ENCODE assay signal across 8 cellular contexts in the genomic region with DNA sequence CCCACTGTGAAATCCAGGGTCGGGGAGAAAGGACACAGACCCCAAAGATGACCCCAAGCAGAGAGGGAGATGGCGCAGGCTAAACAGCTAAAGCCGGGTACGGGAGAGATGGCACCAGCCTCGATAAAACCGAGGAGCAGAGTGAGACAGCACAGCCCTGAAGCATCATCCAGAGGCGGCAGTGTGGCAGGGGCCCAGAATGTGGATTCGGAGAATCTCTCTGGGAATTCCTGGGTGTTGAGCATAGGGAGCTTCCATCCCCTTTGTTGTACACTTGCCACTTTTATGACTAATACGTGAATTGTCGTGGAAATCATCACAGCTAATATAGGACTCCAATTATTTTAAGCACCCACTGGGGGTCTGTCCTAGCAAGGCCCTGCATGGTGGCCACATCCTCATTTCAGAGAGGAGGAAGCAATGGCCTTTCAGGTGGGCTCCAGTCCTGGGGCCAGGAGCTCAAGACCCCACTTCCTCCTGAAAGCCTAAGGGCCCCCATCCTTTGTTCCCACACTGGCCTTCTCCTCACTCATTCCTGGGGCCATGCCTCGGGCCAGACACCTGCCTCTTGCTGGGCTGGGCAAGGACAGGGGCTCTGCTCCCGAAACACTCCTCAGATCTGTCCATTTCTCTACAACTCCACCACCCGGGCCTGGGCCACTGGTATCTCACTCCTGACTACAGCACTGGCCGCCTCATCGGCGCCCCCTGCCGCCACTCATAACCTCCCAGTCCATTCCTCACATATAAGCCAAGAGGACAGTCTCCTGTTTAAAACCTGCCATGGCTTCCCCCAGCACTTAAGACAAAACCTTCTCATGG. TPM values are rescaled to one million over a fixed set of nuclear protein-coding genes. Genes with fewer than 3 reads are reported as not detected.
DNase-seq lines count a peak whose midpoint lies in the region; ATAC-seq and TF ChIP-seq lines count a peak whose summit lies in the region.

No MANE protein-coding gene starts in this region.

- POLR2A ChIA-PET in activated CD8-positive, alpha-beta T cell treated with anti-CD3 and anti-CD28 coated beads, Interleukin-2, amount 10 ng/mL, durations not matched to agents 7 days and 5 days (lab: Charles Lee) = no interaction called here

- H3K4me3 ChIP-seq in vagina = no peak overlapping the region

- no peaks in the 10 kb centered on the region for H3K36me3 ChIP-seq in vagina

- ATAC-seq in activated CD8-positive, alpha-beta T cell treated with anti-CD3 and anti-CD28 coated beads, Interleukin-2, amount 10 ng/mL, durations not matched to agents 7 days and 5 days = peak; percentile 41
- ATAC-seq in HG03571 (IDR thresholded peaks at IDR 0.05; ENCODE audit: unreplicated experiment) = no peak
- no peak for ATAC-seq in HG02623 (IDR thresholded peaks at IDR 0.05; ENCODE audit: unreplicated experiment)

- no peaks in the 10 kb centered on the region for H3K9me3 ChIP-seq in vagina

- peak; percentile 31 for TF ChIP-seq CTCF in nephron progenitor cell (IDR thresholded peaks at IDR 0.05)
- no peak for TF ChIP-seq CTCF in vagina (IDR thresholded peaks at IDR 0.05)

- H3K4me1 ChIP-seq in vagina = no peaks in the 10 kb centered on the region

- no peak overlapping the region for H3K27ac ChIP-seq in vagina

- H3K4me1 Mint-ChIP-seq in activated CD8-positive, alpha-beta T cell treated with anti-CD3 and anti-CD28 coated beads, Interleukin-2, amount 10 ng/mL, durations not matched to agents 7 days and 5 days (ENCODE audit: low read depth) = peaks cover 5% of the 10 kb centered on the region
- H3K4me1 Mint-ChIP-seq in nephron progenitor cell = no peaks in the 10 kb centered on the region

- no peak for TF ChIP-seq POLR2A in vagina (IDR thresholded peaks at IDR 0.05)

- no peak overlapping the region for H3K4me3 Mint-ChIP-seq in activated CD8-positive, alpha-beta T cell treated with anti-CD3 and anti-CD28 coated beads, Interleukin-2, amount 10 ng/mL, durations not matched to agents 7 days and 5 days
- H3K4me3 Mint-ChIP-seq in nephron progenitor cell = no peak overlapping the region

- no peaks in the 10 kb centered on the region for H3K36me3 Mint-ChIP-seq in activated CD8-positive, alpha-beta T cell treated with anti-CD3 and anti-CD28 coated beads, Interleukin-2, amount 10 ng/mL, durations not matched to agents 7 days and 5 days (ENCODE audit: low read depth)
- no peaks in the 10 kb centered on the region for H3K36me3 Mint-ChIP-seq in nephron progenitor cell (ENCODE audit: low read depth)

- CTCF ChIA-PET in activated CD8-positive, alpha-beta T cell treated with anti-CD3 and anti-CD28 coated beads, Interleukin-2, amount 10 ng/mL, durations not matched to agents 7 days and 5 days (lab: Charles Lee) = interaction anchor here (0.8 to 1.9 kb wide), 3 partner anchors 12 to 42 kb away, joined by 3 to 11 read pairs (median 3); no protein-coding TSS in a partner anchor

- peaks cover 4% of the 10 kb centered on the region for H3K27me3 Mint-ChIP-seq in activated CD8-positive, alpha-beta T cell treated with anti-CD3 and anti-CD28 coated beads, Interleukin-2, amount 10 ng/mL, durations not matched to agents 7 days and 5 days (ENCODE audit: low read depth)
- peaks cover 7% of the 10 kb centered on the region for H3K27me3 Mint-ChIP-seq in nephron progenitor cell (ENCODE audit: low read depth, poor library complexity)

- in situ Hi-C loops in KBM-7 (cut with MboI; ENCODE audit: low pct_unique_long_range_greater_than_20kb, low sequenced_read_pairs) = no loop called here

- H3K27me3 ChIP-seq in vagina = no peaks in the 10 kb centered on the region

- DNase-seq in EL (peak; percentile 31), KBM-7 (peak; percentile 49), nephron progenitor cell (peak; percentile 35), vagina (ENCODE audit: extremely low spot score in 2 of 2) (no peak), ureter (ENCODE audit: low spot score) (no peak)
- DNase-seq in activated CD8-positive, alpha-beta T cell treated with anti-CD3 and anti-CD28 coated beads, Interleukin-2, amount 10 ng/mL, durations not matched to agents 7 days and 5 days = peak; percentile 26

- H3K27ac Mint-ChIP-seq in activated CD8-positive, alpha-beta T cell treated with anti-CD3 and anti-CD28 coated beads, Interleukin-2, amount 10 ng/mL, durations not matched to agents 7 days and 5 days = no peak overlapping the region
- no peak overlapping the region for H3K27ac Mint-ChIP-seq in nephron progenitor cell

- H3K9me3 Mint-ChIP-seq in activated CD8-positive, alpha-beta T cell treated with anti-CD3 and anti-CD28 coated beads, Interleukin-2, amount 10 ng/mL, durations not matched to agents 7 days and 5 days (ENCODE audit: insufficient read depth) = no peaks in the 10 kb centered on the region
- no peaks in the 10 kb centered on the region for H3K9me3 Mint-ChIP-seq in nephron progenitor cell

- intact Hi-C loops in vagina (cut with DNase I) = no loop called here

RNA-seq across cellular contexts. Expression of gene ATP1A3, which starts 29.3 kb away (rescaled TPM):
- 1 to 10 TPM; 2.3 to 3.3 TPM for total RNA-seq in activated CD8-positive, alpha-beta T cell treated with anti-CD3 and anti-CD28 coated beads, Interleukin-2, amount 10 ng/mL, durations not matched to agents 7 days and 5 days
- total RNA-seq in vagina = 4.7 TPM
- 0.52 TPM for total RNA-seq in ureter

RNA-seq across cellular contexts. Expression of gene GRIK5, which starts 46.7 kb away (rescaled TPM):
- total RNA-seq in activated CD8-positive, alpha-beta T cell treated with anti-CD3 and anti-CD28 coated beads, Interleukin-2, amount 10 ng/mL, durations not matched to agents 7 days and 5 days = under 1 TPM; 0.37 to 0.73 TPM
- total RNA-seq in vagina = 2.5 TPM
- total RNA-seq in ureter = 6.9 TPM

RNA-seq across cellular contexts. Expression of gene ZNF574, which starts 52.6 kb away (rescaled TPM):
- 10 to 100 TPM; 14.0 to 14.3 TPM for total RNA-seq in activated CD8-positive, alpha-beta T cell treated with anti-CD3 and anti-CD28 coated beads, Interleukin-2, amount 10 ng/mL, durations not matched to agents 7 days and 5 days
- total RNA-seq in vagina (26.5 TPM), ureter (18.7 TPM)

Comparison
In these comparisons a context has a peak if more than half of its experiments do, and no peak if none do; other contexts are left out.
1. DNase-seq: peak in EL (single experiment), KBM-7 (single experiment), activated CD8-positive, alpha-beta T cell treated with anti-CD3 and anti-CD28 coated beads, Interleukin-2, amount 10 ng/mL, durations not matched to agents 7 days and 5 days (single experiment) and nephron progenitor cell (single experiment); none in vagina (0 of 2) and ureter (single experiment).